1 cellular context compared by ENCODE assay signal in genomic region chr9:121281614-121282291, GRCh38.
TF ChIP-seq lines count a peak whose summit lies in the region.

No MANE protein-coding gene starts in this region.

TF ChIP-seq in HCT116, 20 proteins besides CTCF, POLR2A, EP300 and RAD21 (continued from another document):
- no peak for TF ChIP-seq REST (IDR thresholded peaks at IDR 0.05; ENCODE audit: low read depth)
- TF ChIP-seq ZNF274 (IDR thresholded peaks at IDR 0.05; ENCODE audit: low read depth, low read length) = no peak
- TF ChIP-seq CEBPB (IDR thresholded peaks at IDR 0.05; ENCODE audit: low read depth) = no peak
- TF ChIP-seq CBX3 (IDR thresholded peaks at IDR 0.05; ENCODE audit: low read depth) = no peak
- TF ChIP-seq EZH2 (IDR thresholded peaks at IDR 0.05) = no peak
- no peak for TF ChIP-seq ATF3 (IDR thresholded peaks at IDR 0.05)
- no peak for TF ChIP-seq EGR1 (IDR thresholded peaks at IDR 0.05; ENCODE audit: low read depth)
- TF ChIP-seq SRF (IDR thresholded peaks at IDR 0.05; ENCODE audit: low read depth) = no peak
- no peak for TF ChIP-seq FOSL1 (IDR thresholded peaks at IDR 0.05; ENCODE audit: low read depth)
- TF ChIP-seq TCF7L2 (IDR thresholded peaks at IDR 0.05; ENCODE audit: borderline replicate concordance, extremely low read depth, insufficient read depth, insufficient read length) = peak; percentile 78
- no peak for TF ChIP-seq EZH2phosphoT487 (IDR thresholded peaks at IDR 0.05; ENCODE audit: borderline replicate concordance)
